15 cellular contexts compared by ENCODE assay signal in genomic region chr9:2026598-2026997, GRCh38. TPM values are rescaled to one million over a fixed set of nuclear protein-coding genes. Genes with fewer than 3 reads are reported as not detected.
A peak's percentile ranks its signal among the peaks of the same experiment; 100 is the strongest.
DNase-seq lines count a peak whose midpoint lies in the region; ATAC-seq and TF ChIP-seq lines count a peak whose summit lies in the region.
"Had no signal": no experiment of that assay in that cellular context is flagged by ENCODE, and none has a peak within 500 bp of the region (broad histone marks: within the 10 kb centered on the region; RNA-seq: fewer than 3 reads in every experiment).

No MANE protein-coding gene starts in this region.

- POLR2A ChIA-PET in activated CD4-positive, alpha-beta T cell treated with anti-CD3 and anti-CD28 coated beads, Interleukin-2, amount 10 ng/mL, durations not matched to agents 7 days and 5 days (lab: Charles Lee) = no interaction called here

- H3K36me3 ChIP-seq in gastrocnemius medialis = no peaks in the 10 kb centered on the region
- H3K36me3 ChIP-seq in effector memory CD4-positive, alpha-beta T cell (ENCODE audit: control insufficient read depth, insufficient read depth, low read length) = peaks cover 5% of the 10 kb centered on the region

- H3K4me1 Mint-ChIP-seq in activated CD4-positive, alpha-beta T cell treated with anti-CD3 and anti-CD28 coated beads, Interleukin-2, amount 10 ng/mL, durations not matched to agents 7 days and 5 days = peaks cover 94% of the 10 kb centered on the region

- in situ Hi-C loops in gastrocnemius medialis (cut with MboI; ENCODE audit: low sequenced_read_pairs in 4 of 4) = no loop called here

- no peaks in the 10 kb centered on the region for H3K9me3 Mint-ChIP-seq in activated CD4-positive, alpha-beta T cell treated with anti-CD3 and anti-CD28 coated beads, Interleukin-2, amount 10 ng/mL, durations not matched to agents 7 days and 5 days

- H3K4me1 ChIP-seq in gastrocnemius medialis = peaks cover 86 to 93% of the 10 kb centered on the region in 2 donors
- H3K4me1 ChIP-seq in effector memory CD4-positive, alpha-beta T cell (ENCODE audit: control insufficient read depth, insufficient read depth, low read length, poor library complexity, severe bottlenecking) = peaks cover 49% of the 10 kb centered on the region

- H3K36me3 Mint-ChIP-seq in activated CD4-positive, alpha-beta T cell treated with anti-CD3 and anti-CD28 coated beads, Interleukin-2, amount 10 ng/mL, durations not matched to agents 7 days and 5 days (ENCODE audit: low read depth) = peaks cover 67% of the 10 kb centered on the region

- TF ChIP-seq POLR2A in gastrocnemius medialis (IDR thresholded peaks at IDR 0.05) = no peak

- intact Hi-C loops in dorsolateral prefrontal cortex (cut with DNase I) (loop anchor here in 1 of 2 donors (10.0 kb wide), 1 partner anchor 818 kb away; the partner anchor contains the start of gene PUM3), gastrocnemius medialis (cut with DNase I; ENCODE audit: low total_unique reads) (no loop called here)

- TF ChIP-seq CTCF in dorsolateral prefrontal cortex (IDR thresholded peaks at IDR 0.05 in 54 of 56, conservative IDR thresholded peaks at IDR 0.05 in 2 of 56; ENCODE audit: low read depth in 1 of 56, partially characterized antibody in 56 of 56) = no peak
- TF ChIP-seq CTCF in gastrocnemius medialis (IDR thresholded peaks at IDR 0.05 in 4 of 5, conservative IDR thresholded peaks at IDR 0.05 in 1 of 5) = no peak

- ATAC-seq in gastrocnemius medialis (no peak), HG02610 (IDR thresholded peaks at IDR 0.05; ENCODE audit: unreplicated experiment) (no peak), GM19452 (IDR thresholded peaks at IDR 0.05; ENCODE audit: unreplicated experiment) (no peak)

- H3K27me3 Mint-ChIP-seq in activated CD4-positive, alpha-beta T cell treated with anti-CD3 and anti-CD28 coated beads, Interleukin-2, amount 10 ng/mL, durations not matched to agents 7 days and 5 days = no peaks in the 10 kb centered on the region

- CTCF ChIA-PET in activated CD4-positive, alpha-beta T cell treated with anti-CD3 and anti-CD28 coated beads, Interleukin-2, amount 10 ng/mL, durations not matched to agents 7 days and 5 days (lab: Charles Lee) = no interaction called here

- H3K27ac Mint-ChIP-seq in activated CD4-positive, alpha-beta T cell treated with anti-CD3 and anti-CD28 coated beads, Interleukin-2, amount 10 ng/mL, durations not matched to agents 7 days and 5 days = peak overlapping the region; percentile 70

- no peak for DNase-seq in activated CD4-positive, alpha-beta T cell treated with anti-CD3 and anti-CD28 coated beads, Interleukin-2, amount 10 ng/mL, durations not matched to agents 7 days and 5 days
- no peak for DNase-seq in activated CD4-positive, alpha-beta T cell treated with anti-CD3 and anti-CD28 coated beads, Interleukin-2, amount 50 U/mL, for 1 hour
- DNase-seq in NCI-H2227 treated with DMSO at 0.1 percent for 48 hours (lab: John Stamatoyannopoulos, UW) = peak; percentile 26
- no peak for DNase-seq in dorsolateral prefrontal cortex
- no peak for DNase-seq in gastrocnemius medialis
- no peak for DNase-seq in effector memory CD4-positive, alpha-beta T cell
- DNase-seq: effector CD8-positive, alpha-beta T cell; glutamatergic neuron; GM23248; MM.1S; NCI-H226; occipital lobe had no signal

- no peaks in the 10 kb centered on the region for H3K27me3 ChIP-seq in dorsolateral prefrontal cortex
- no peaks in the 10 kb centered on the region for H3K27me3 ChIP-seq in gastrocnemius medialis
- no peaks in the 10 kb centered on the region for H3K27me3 ChIP-seq in effector memory CD4-positive, alpha-beta T cell (replicated peaks; ENCODE audit: control insufficient read depth, insufficient read depth, low read length, poor library complexity, severe bottlenecking)

- H3K4me3 Mint-ChIP-seq in activated CD4-positive, alpha-beta T cell treated with anti-CD3 and anti-CD28 coated beads, Interleukin-2, amount 10 ng/mL, durations not matched to agents 7 days and 5 days = no peak overlapping the region

- no peak overlapping the region for H3K4me3 ChIP-seq in dorsolateral prefrontal cortex
- H3K4me3 ChIP-seq in gastrocnemius medialis = no peak overlapping the region
- no peak overlapping the region for H3K4me3 ChIP-seq in effector memory CD4-positive, alpha-beta T cell (ENCODE audit: insufficient read depth, low read depth, low read length, poor library complexity, severe bottlenecking)
- H3K4me3 ChIP-seq: GM23248, smooth muscle cell had no signal

- no peaks in the 10 kb centered on the region for H3K9me3 ChIP-seq in gastrocnemius medialis
- H3K9me3 ChIP-seq in effector memory CD4-positive, alpha-beta T cell (ENCODE audit: control insufficient read depth, low read length) = no peaks in the 10 kb centered on the region

- H3K27ac ChIP-seq in dorsolateral prefrontal cortex = peak overlapping the region in 33 of 59 donors; percentile 0 to 70 (median 37)
- peak overlapping the region; percentile 50 to 97 (median 65) for H3K27ac ChIP-seq in gastrocnemius medialis
- no peak overlapping the region for H3K27ac ChIP-seq in effector memory CD4-positive, alpha-beta T cell (ENCODE audit: insufficient read depth, low read length, poor library complexity, severe bottlenecking)
- H3K27ac ChIP-seq: GM23248 had no signal

RNA-seq across cellular contexts. Expression of gene SMARCA2, which starts 11.5 kb away (rescaled TPM):
- total RNA-seq in activated CD4-positive, alpha-beta T cell treated with anti-CD3 and anti-CD28 coated beads, Interleukin-2, amount 10 ng/mL, durations not matched to agents 7 days and 5 days = 100 to 1,000 TPM; 264 to 274 TPM
- total RNA-seq in dorsolateral prefrontal cortex = 100 to 1,000 TPM; 186 to 408 (median 285) TPM
- 10 to 100 TPM; 54.6 to 69.7 (median 63.0) TPM for total RNA-seq in gastrocnemius medialis
